ENCODE assay signal across 24 cellular contexts in genomic region chr16:27293343-27293742, GRCh38.
"Had no signal": no experiment of that assay in that cellular context is flagged by ENCODE, and none has a peak within 500 bp of the region (broad histone marks: within the 10 kb centered on the region; RNA-seq: fewer than 3 reads in every experiment).

No MANE protein-coding gene starts in this region.

- H3K9me3 Mint-ChIP-seq: effector memory CD8-positive, alpha-beta T cell; immature natural killer cell; natural killer cell had no signal

- H3K4me3 ChIP-seq: lower lobe of right lung, ovary, psoas muscle, stomach, thyroid gland, vagina had no signal

- H3K36me3 ChIP-seq: lower lobe of right lung, ovary, stomach, thyroid gland, vagina had no signal

- H3K27me3 Mint-ChIP-seq: effector memory CD8-positive, alpha-beta T cell had no signal

- H3K27ac Mint-ChIP-seq: immature natural killer cell, natural killer cell had no signal

- FAIRE-seq: endometrium, frontal cortex, keratinocyte had no signal

- H3K4me1 ChIP-seq: lower lobe of right lung, psoas muscle, stomach, thyroid gland, vagina had no signal

- ATAC-seq: effector memory CD8-positive, alpha-beta T cell; left ventricle myocardium superior; lower lobe of right lung; natural killer cell; psoas muscle; right cardiac atrium had no signal

- H3K27ac ChIP-seq: lower lobe of right lung, ovary, psoas muscle, stomach, thyroid gland, vagina had no signal

- H3K4me3 Mint-ChIP-seq: effector memory CD8-positive, alpha-beta T cell; immature natural killer cell; natural killer cell had no signal

- H3K36me3 Mint-ChIP-seq: immature natural killer cell, natural killer cell had no signal

- H3K9me3 ChIP-seq: lower lobe of right lung, ovary, psoas muscle, stomach, thyroid gland, vagina had no signal

- DNase-seq: cortex of kidney; effector memory CD8-positive, alpha-beta T cell; erythroblast; hypothalamus; immature natural killer cell; left ventricle myocardium superior; lower lobe of right lung; natural killer cell; occipital lobe; ovary; posterior cingulate gyrus; psoas muscle; right cardiac atrium; small intestine; stimulated activated CD4-positive, alpha-beta T cell treated with anti-CD3 and anti-CD28 coated beads, Interleukin-15, amount 100 ng/mL, for 24 hours; stimulated activated CD4-positive, alpha-beta T cell treated with anti-CD3 and anti-CD28 coated beads, Interleukin-2, amount 100 ng/mL, for 48 hours; stimulated activated naive CD4-positive, alpha-beta T cell treated with Interleukin-2 at 50 U/mL for 16 hours; stomach; thyroid gland; trophoblast cell had no signal

- H3K27me3 ChIP-seq: ovary, stomach, thyroid gland, vagina had no signal
